17 cellular contexts compared by ENCODE assay signal in the genomic region with DNA sequence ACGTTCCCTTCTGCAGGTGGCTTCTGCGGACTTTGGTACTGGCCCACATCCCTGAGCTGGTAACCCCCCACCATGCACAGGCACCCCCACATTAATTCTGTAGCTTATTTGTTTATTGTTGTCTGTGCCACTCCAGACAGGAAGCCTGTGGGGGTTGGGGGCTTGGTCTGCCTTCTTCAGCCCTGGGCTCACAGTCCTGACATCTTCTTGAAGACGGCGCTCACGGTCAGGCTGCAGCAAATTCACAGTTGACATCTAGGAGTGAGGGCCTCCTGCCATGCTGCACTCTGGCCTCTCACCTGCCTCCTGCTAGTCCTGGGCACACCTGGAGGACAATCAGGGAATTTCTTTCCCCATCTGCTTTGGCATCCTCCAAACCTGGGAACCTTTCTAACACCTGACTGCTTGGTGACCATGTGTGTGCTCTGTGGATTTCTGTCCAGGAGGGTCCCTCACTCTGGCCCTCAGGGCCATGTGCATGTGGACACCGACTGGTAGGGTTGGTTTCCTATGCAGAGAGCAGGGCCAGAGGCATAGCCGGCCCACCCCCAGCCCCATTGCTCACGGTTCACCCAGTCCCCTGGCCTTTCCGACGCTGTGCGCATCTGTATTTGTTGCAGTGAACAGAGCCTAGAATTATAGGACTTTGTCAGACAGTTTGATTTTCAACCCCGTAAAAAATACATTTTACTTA.
DNase-seq lines count a peak whose midpoint lies in the region; ATAC-seq and TF ChIP-seq lines count a peak whose summit lies in the region.
"Had no signal": no experiment of that assay in that cellular context is flagged by ENCODE, and none has a peak within 500 bp of the region (broad histone marks: within the 10 kb centered on the region; RNA-seq: fewer than 3 reads in every experiment).

No MANE protein-coding gene starts in this region.

- CTCF ChIA-PET in WTC11 (lab: Charles Lee), result interaction anchor here (1.0 to 1.6 kb wide), 5 partner anchors 29 to 149 kb away, joined by 3 to 11 read pairs (median 4); no protein-coding TSS in a partner anchor

- ATAC-seq in WTC11, result peak; percentile 39
- no peak for ATAC-seq in stimulated activated naive CD8-positive, alpha-beta T cell treated with anti-CD3 and anti-CD28 coated beads, Interleukin-15, amount 100 ng/mL, for 72 hours
- ATAC-seq in GM18858 (IDR thresholded peaks at IDR 0.05; ENCODE audit: unreplicated experiment), result no peak
- no peak for ATAC-seq in HG03039 (IDR thresholded peaks at IDR 0.05; ENCODE audit: unreplicated experiment)
- ATAC-seq in GM19455 (IDR thresholded peaks at IDR 0.05; ENCODE audit: unreplicated experiment), result no peak
- ATAC-seq: A549 had no signal

- POLR2A ChIA-PET in WTC11 (lab: Charles Lee), result no interaction called here

- H3K27me3 Mint-ChIP-seq in activated T-cell treated with anti-CD3 and anti-CD28 coated beads, Interleukin-2, amount 50 U/mL, for 24 hours, result no peaks in the 10 kb centered on the region
- H3K27me3 Mint-ChIP-seq in WTC11 (ENCODE audit: low read depth), result no peaks in the 10 kb centered on the region
- peaks cover 12% of the 10 kb centered on the region for H3K27me3 Mint-ChIP-seq in stimulated activated naive CD8-positive, alpha-beta T cell treated with anti-CD3 and anti-CD28 coated beads, Interleukin-15, amount 100 ng/mL, for 72 hours

- H3K27ac Mint-ChIP-seq in activated T-cell treated with anti-CD3 and anti-CD28 coated beads, Interleukin-2, amount 50 U/mL, for 24 hours, result peak overlapping the region; percentile 37
- H3K27ac Mint-ChIP-seq in WTC11, result no peak overlapping the region
- H3K27ac Mint-ChIP-seq in stimulated activated naive CD8-positive, alpha-beta T cell treated with anti-CD3 and anti-CD28 coated beads, Interleukin-15, amount 100 ng/mL, for 72 hours, result peak overlapping the region in 1 of 2 donors; percentile 22
- H3K27ac Mint-ChIP-seq: dendritic cell treated with granulocyte-macrophage colony-stimulating factor and Interleukin-4, amounts not matched to agents 40 ng/mL and 50 ng/mL, for 4 days had no signal

- no peaks in the 10 kb centered on the region for H3K9me3 Mint-ChIP-seq in activated T-cell treated with anti-CD3 and anti-CD28 coated beads, Interleukin-2, amount 50 U/mL, for 24 hours
- H3K9me3 Mint-ChIP-seq in WTC11, result 0 out of 2 replicates have a peak, but pooled peaks cover 3% of the 10 kb centered on the region
- no peaks in the 10 kb centered on the region for H3K9me3 Mint-ChIP-seq in stimulated activated naive CD8-positive, alpha-beta T cell treated with anti-CD3 and anti-CD28 coated beads, Interleukin-15, amount 100 ng/mL, for 72 hours
- H3K9me3 Mint-ChIP-seq: dendritic cell treated with granulocyte-macrophage colony-stimulating factor and Interleukin-4, amounts not matched to agents 40 ng/mL and 50 ng/mL, for 4 days had no signal

- no peak for TF ChIP-seq CTCF in WTC11 (IDR thresholded peaks at IDR 0.05)

- H3K4me1 Mint-ChIP-seq in activated T-cell treated with anti-CD3 and anti-CD28 coated beads, Interleukin-2, amount 50 U/mL, for 24 hours (ENCODE audit: low read depth), result peaks cover 68% of the 10 kb centered on the region
- peaks cover 28% of the 10 kb centered on the region for H3K4me1 Mint-ChIP-seq in WTC11
- peaks cover 84% of the 10 kb centered on the region for H3K4me1 Mint-ChIP-seq in stimulated activated naive CD8-positive, alpha-beta T cell treated with anti-CD3 and anti-CD28 coated beads, Interleukin-15, amount 100 ng/mL, for 72 hours

- H3K36me3 Mint-ChIP-seq in activated T-cell treated with anti-CD3 and anti-CD28 coated beads, Interleukin-2, amount 50 U/mL, for 24 hours (ENCODE audit: low read depth), result no peaks in the 10 kb centered on the region
- no peaks in the 10 kb centered on the region for H3K36me3 Mint-ChIP-seq in WTC11
- H3K36me3 Mint-ChIP-seq: naive B cell had no signal

- peak overlapping the region; percentile 15 for H3K4me3 Mint-ChIP-seq in activated T-cell treated with anti-CD3 and anti-CD28 coated beads, Interleukin-2, amount 50 U/mL, for 24 hours
- no peak overlapping the region for H3K4me3 Mint-ChIP-seq in WTC11
- H3K4me3 Mint-ChIP-seq in stimulated activated naive CD8-positive, alpha-beta T cell treated with anti-CD3 and anti-CD28 coated beads, Interleukin-15, amount 100 ng/mL, for 72 hours, result peak overlapping the region; percentile 60 to 73
- H3K4me3 Mint-ChIP-seq: dendritic cell treated with granulocyte-macrophage colony-stimulating factor and Interleukin-4, amounts not matched to agents 40 ng/mL and 50 ng/mL, for 4 days; naive B cell had no signal

- DNase-seq in activated T-cell treated with anti-CD3 and anti-CD28 coated beads, Interleukin-2, amount 50 U/mL, for 24 hours, result peak; percentile 23
- DNase-seq in activated T-cell treated with anti-CD3 and anti-CD28 coated beads, Interleukin-2, amount 50 U/mL, for 1 hour, result no peak
- DNase-seq in WTC11 (ENCODE audit: low spot score) (no peak), islet precursor cell (peak; percentile 42)
- DNase-seq in stimulated activated naive CD8-positive, alpha-beta T cell treated with anti-CD3 and anti-CD28 coated beads, Interleukin-15, amount 100 ng/mL, for 72 hours, result no peak
- DNase-seq: activated CD4-positive, alpha-beta T cell treated with anti-CD3 and anti-CD28 coated beads for 1 hour; naive B cell; NCI-H345; PC-9; right cardiac atrium; stimulated activated CD4-positive, alpha-beta T cell treated with anti-CD3 and anti-CD28 coated beads, Interleukin-4, amount 100 ng/mL, for 1 hour; SW 1271 had no signal

TF ChIP-seq in WTC11, 78 proteins besides CTCF, POLR2A, EP300 and RAD21:
- no peak for TF ChIP-seq ZNF416 (CRISPR knock-in tag; IDR thresholded peaks at IDR 0.05)
- no peak for TF ChIP-seq ZNF232 (CRISPR knock-in tag; IDR thresholded peaks at IDR 0.05)
- no peak for TF ChIP-seq NFATC4 (CRISPR knock-in tag; IDR thresholded peaks at IDR 0.05)
- TF ChIP-seq ZNF396 (CRISPR knock-in tag; IDR thresholded peaks at IDR 0.05; ENCODE audit: borderline replicate concordance), result no peak
- TF ChIP-seq ELF4 (CRISPR knock-in tag; IDR thresholded peaks at IDR 0.05; ENCODE audit: low read depth), result no peak
- TF ChIP-seq RORB (CRISPR knock-in tag; IDR thresholded peaks at IDR 0.05), result no peak
- no peak for TF ChIP-seq ESRRA (CRISPR knock-in tag; IDR thresholded peaks at IDR 0.05; ENCODE audit: borderline replicate concordance)
- TF ChIP-seq ZNF121 (CRISPR knock-in tag; IDR thresholded peaks at IDR 0.05), result no peak
- no peak for TF ChIP-seq EMX1 (CRISPR knock-in tag; IDR thresholded peaks at IDR 0.05)
- no peak for TF ChIP-seq ZNF263 (CRISPR knock-in tag; IDR thresholded peaks at IDR 0.05; ENCODE audit: low read depth)
- no peak for TF ChIP-seq IRF1 (CRISPR knock-in tag; IDR thresholded peaks at IDR 0.05)

Comparison
In these comparisons a context has a peak if more than half of its experiments do, and no peak if none do; other contexts are left out.
1. DNase-seq: peak in activated T-cell treated with anti-CD3 and anti-CD28 coated beads, Interleukin-2, amount 50 U/mL, for 24 hours (single experiment) and islet precursor cell (single experiment); none in activated T-cell treated with anti-CD3 and anti-CD28 coated beads, Interleukin-2, amount 50 U/mL, for 1 hour (single experiment), WTC11 (single experiment) and stimulated activated naive CD8-positive, alpha-beta T cell treated with anti-CD3 and anti-CD28 coated beads, Interleukin-15, amount 100 ng/mL, for 72 hours (0 of 2).